17 cellular contexts compared by ENCODE assay signal in the genomic region with DNA sequence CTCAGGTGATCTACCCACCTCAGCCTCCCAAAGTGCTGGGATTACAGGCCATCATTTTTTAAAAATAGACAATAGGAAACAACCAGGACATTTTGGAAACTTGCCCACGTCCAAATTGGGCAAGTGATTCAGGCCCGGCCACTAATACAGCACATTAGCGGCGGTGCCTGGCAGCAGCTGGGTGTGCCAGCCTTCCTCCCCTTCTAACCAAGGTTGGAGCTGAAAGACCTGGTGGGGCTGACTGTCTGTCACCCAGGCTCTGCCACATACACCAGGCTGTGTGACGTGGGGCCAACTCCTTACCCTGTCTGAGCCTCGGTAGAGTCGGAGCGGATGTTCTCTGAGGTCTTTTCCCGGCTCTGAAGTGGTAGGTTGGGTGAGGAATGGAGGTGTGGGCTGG. TPM values are rescaled to one million over a fixed set of nuclear protein-coding genes. Genes with fewer than 3 reads are reported as not detected.
"Had no signal": no experiment of that assay in that cellular context is flagged by ENCODE, and none has a peak within 500 bp of the region (broad histone marks: within the 10 kb centered on the region; RNA-seq: fewer than 3 reads in every experiment).

No MANE protein-coding gene starts in this region.

- H3K4me2 ChIP-seq: KMS-11 had no signal

- ATAC-seq: K562 had no signal

- H3K9ac ChIP-seq: KMS-11 had no signal

- H3K36me3 ChIP-seq: SJSA1 had no signal

- H3K4me3 ChIP-seq: K562, SJSA1, SK-N-MC had no signal

- H3K27ac ChIP-seq: KMS-11, SJSA1, SK-N-MC had no signal

- FAIRE-seq: K562, RCC 7860 had no signal

- H3K27me3 ChIP-seq: SJSA1 had no signal

- H3K9me3 ChIP-seq: SJSA1 had no signal

- DNase-seq: Kasumi-1, MM.1S, NCI-H1105, NCI-H1436, NCI-H187, NCI-H2029, NCI-H2081 treated with DMSO at 0.1 percent for 48 hours, NCI-H2171, Right ventricle myocardium superior, RPMI8226, SIG-M5 had no signal

RNA-seq across cellular contexts. Expression of a gene that starts 29.6 kb away (rescaled TPM):
- polyA plus RNA-seq: IgD-negative memory B cell had no signal
